In genomic region chr16:51071326-51071725, GRCh38 we compare ENCODE assay signal across 20 cellular contexts.
"Had no signal": no experiment of that assay in that cellular context is flagged by ENCODE, and none has a peak within 500 bp of the region (broad histone marks: within the 10 kb centered on the region; RNA-seq: fewer than 3 reads in every experiment).

No MANE protein-coding gene starts in this region.

- H3K27ac ChIP-seq: dorsolateral prefrontal cortex, lower lobe of right lung, neural progenitor cell, prostate gland, right atrium auricular region, sigmoid colon, stomach, thyroid gland, vagina had no signal

- DNase-seq: dorsolateral prefrontal cortex; effector CD4-positive, alpha-beta T cell; hypothalamus; immature natural killer cell; kidney glomerular epithelial cell; left ventricle myocardium superior; lower lobe of right lung; nucleus accumbens; sigmoid colon; stimulated activated CD4-positive, alpha-beta T cell treated with anti-CD3 and anti-CD28 coated beads, Interleukin-2, amount 100 ng/mL, for 24 hours; stimulated activated CD4-positive, alpha-beta T cell treated with anti-CD3 and anti-CD28 coated beads, Interleukin-4, amount 100 ng/mL, for 24 hours; stimulated activated naive CD4-positive, alpha-beta T cell treated with Interleukin-2 at 50 U/mL for 16 hours; stomach; thyroid gland had no signal

- H3K4me1 ChIP-seq: lower lobe of right lung, prostate gland, right atrium auricular region, sigmoid colon, stomach, thyroid gland, vagina had no signal

- H3K27me3 ChIP-seq: neural progenitor cell, right atrium auricular region, stomach, thyroid gland, vagina had no signal

- H3K4me3 ChIP-seq: dorsolateral prefrontal cortex, lower lobe of right lung, neural progenitor cell, prostate gland, right atrium auricular region, sigmoid colon, stomach, thyroid gland, vagina had no signal

- H3K9ac ChIP-seq: neural progenitor cell had no signal

- FAIRE-seq: frontal cortex had no signal

- H2AFZ ChIP-seq: neural progenitor cell had no signal

- H3K9me3 ChIP-seq: lower lobe of right lung, prostate gland, right atrium auricular region, sigmoid colon, stomach, thyroid gland, vagina had no signal

- H3K36me3 ChIP-seq: lower lobe of right lung, neural progenitor cell, prostate gland, right atrium auricular region, sigmoid colon, stomach, thyroid gland, vagina had no signal

- ATAC-seq: left ventricle myocardium superior; lower lobe of right lung; stimulated activated effector memory CD8-positive, alpha-beta T cell treated with anti-CD3 and anti-CD28 coated beads, Interleukin-12 subunit alpha, Interleukin-12 subunit beta, amount 100 ng/mL, for 72 hours had no signal
